8 cellular contexts compared by ENCODE assay signal in the genomic region with DNA sequence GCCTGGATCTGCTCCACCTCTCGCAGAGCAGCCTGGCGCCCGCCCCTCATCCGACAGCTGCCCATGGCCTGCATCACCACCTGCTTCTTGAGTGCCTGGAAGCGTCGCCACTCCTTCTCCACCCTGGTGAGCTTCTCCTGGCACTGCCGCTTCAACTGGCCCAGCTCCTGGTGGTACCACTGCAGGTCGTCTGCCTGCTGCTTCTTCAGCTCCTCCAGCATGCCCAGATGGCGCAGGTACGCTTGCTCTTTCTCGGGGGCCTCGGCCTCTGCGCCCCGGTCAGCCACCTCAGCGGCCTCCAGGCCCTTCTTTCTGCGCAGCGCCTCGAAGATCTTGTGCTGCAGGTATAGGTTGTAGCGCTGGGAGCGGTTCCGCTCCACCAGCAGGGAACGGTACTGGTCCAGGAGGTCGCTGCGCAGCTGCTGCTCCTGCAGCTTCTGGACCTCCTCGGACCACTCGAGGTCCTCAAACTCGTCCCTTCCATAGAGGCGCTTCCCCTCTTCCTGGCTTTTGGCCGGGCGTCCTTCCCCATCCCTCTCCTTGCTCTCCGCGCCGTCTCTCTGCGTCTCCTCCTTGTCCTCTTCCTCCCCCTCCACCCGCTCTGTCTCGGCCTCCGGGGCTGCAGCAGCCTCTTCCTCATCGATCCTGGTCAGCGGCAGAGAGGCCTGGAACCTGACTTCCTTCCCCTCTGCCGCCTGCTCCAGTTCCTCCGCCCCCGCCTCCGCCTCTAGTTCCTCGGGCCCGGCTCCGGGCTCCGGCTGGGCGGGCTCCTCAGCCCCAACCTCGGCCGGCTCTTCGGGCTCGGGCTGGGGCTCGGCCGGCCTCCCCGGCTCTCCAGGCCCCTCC. TPM values are rescaled to one million over a fixed set of nuclear protein-coding genes. Genes with fewer than 3 reads are reported as not detected.
DNase-seq lines count a peak whose midpoint lies in the region; ATAC-seq, FAIRE-seq and TF ChIP-seq lines count a peak whose summit lies in the region.

No MANE protein-coding gene starts in this region.

- no peak for TF ChIP-seq CTCF in A673 (conservative IDR thresholded peaks at IDR 0.05; ENCODE audit: low read depth, low read length)
- no peak for TF ChIP-seq CTCF in astrocyte of the spinal cord (IDR thresholded peaks at IDR 0.05; ENCODE audit: low read depth, low read length)

- H3K4me3 ChIP-seq in A673 (ENCODE audit: low read depth, low read length, poor library complexity, severe bottlenecking) (peak overlapping the region; percentile 72), NT2/D1 (ENCODE audit: insufficient read length, low read depth) (peak overlapping the region; percentile 64), astrocyte of the spinal cord (ENCODE audit: low read depth, low read length) (peak overlapping the region; percentile 71), iPS-15b (ENCODE audit: low read depth, low read length) (peak overlapping the region; percentile 60), skeletal muscle cell (ENCODE audit: low read depth, low read length) (peak overlapping the region; percentile 63)

- H3K36me3 ChIP-seq in A673 (ENCODE audit: insufficient read depth, low read length, poor library complexity, severe bottlenecking) (no peaks in the 10 kb centered on the region), NT2/D1 (ENCODE audit: insufficient read depth, insufficient read length, low read length) (peaks cover 8% of the 10 kb centered on the region), iPS-15b (ENCODE audit: control insufficient read depth, insufficient read depth, low read length) (peaks cover 2% of the 10 kb centered on the region)

- in situ Hi-C loops in astrocyte of the spinal cord (cut with HindIII; ENCODE audit: low sequenced_read_pairs), result no loop called here

- DNase-seq in A673 (ENCODE audit: low spot score), result peak; percentile 24
- peak; percentile 59 for DNase-seq in GM12891 (ENCODE audit: insufficient read length, low spot score)
- DNase-seq in NT2/D1 (ENCODE audit: low read depth, low spot score), result no peak
- DNase-seq in astrocyte of the spinal cord (ENCODE audit: low read depth, low spot score), result no peak
- DNase-seq in skeletal muscle cell (ENCODE audit: low read depth), result no peak
- DNase-seq in NK-92 treated with Interleukin-12 subunit alpha and Interleukin-12 subunit beta, amount 100 ng/mL, for 24 hours (lab: John Stamatoyannopoulos, UW), result no peak

- POLR2A ChIA-PET in A673 (lab: Charles Lee; ENCODE audit: low non-redundant PET), result interaction anchor here (0.6 kb wide), 2 partner anchors 31 to 78 kb away, joined by 3 to 5 read pairs; no protein-coding TSS in a partner anchor

- FAIRE-seq in GM12891 (lab: Jason Lieb, UNC), result peak; percentile 55

- intact Hi-C loops in A673 (cut with micrococcal nuclease; ENCODE audit: unreplicated experiment), result no loop called here

- BruUV-seq in A673 (replicated peaks; lab: Mats Ljungman, UMichigan), result no TSS peak

- peak overlapping the region; percentile 84 for H3K9ac ChIP-seq in NT2/D1 (ENCODE audit: insufficient read length, low read depth)
- no peak overlapping the region for H3K9ac ChIP-seq in iPS-15b (ENCODE audit: low read depth, low read length)

- ATAC-seq in HG03095 (IDR thresholded peaks at IDR 0.05; ENCODE audit: unreplicated experiment), result peak; percentile 4

- no peak overlapping the region for H3K27ac ChIP-seq in A673 (ENCODE audit: low read depth, low read length, poor library complexity, severe bottlenecking)

- no peak for TF ChIP-seq POLR2A in GM12891 (IDR thresholded peaks at IDR 0.05; ENCODE audit: low read depth, low read length)

- CTCF ChIA-PET in A673 (lab: Charles Lee), result interaction anchor here (0.6 to 1.2 kb wide), 8 partner anchors 21 to 1112 kb away, joined by 3 to 10 read pairs (median 3); a partner anchor contains a TSS

- no peaks in the 10 kb centered on the region for H3K9me3 ChIP-seq in A673 (ENCODE audit: low read depth, low read length, poor library complexity, severe bottlenecking)
- H3K9me3 ChIP-seq in NT2/D1 (ENCODE audit: insufficient read depth, low read length), result no peaks in the 10 kb centered on the region
- no peaks in the 10 kb centered on the region for H3K9me3 ChIP-seq in iPS-15b (ENCODE audit: control insufficient read depth, insufficient read depth, low read length)

- H3K4me1 ChIP-seq in A673 (ENCODE audit: insufficient read depth, low read length, poor library complexity, severe bottlenecking), result peaks cover 16% of the 10 kb centered on the region
- H3K4me1 ChIP-seq in NT2/D1 (ENCODE audit: insufficient read depth, insufficient read length), result peaks cover 14% of the 10 kb centered on the region
- peaks cover 2% of the 10 kb centered on the region for H3K4me1 ChIP-seq in iPS-15b (ENCODE audit: control insufficient read depth, insufficient read depth, low read length)

- H3K27me3 ChIP-seq in A673 (replicated peaks; ENCODE audit: insufficient read depth, low read depth, low read length, poor library complexity), result no peaks in the 10 kb centered on the region
- peaks cover 37% of the 10 kb centered on the region for H3K27me3 ChIP-seq in NT2/D1 (ENCODE audit: insufficient read depth, insufficient read length)
- peaks cover 22% of the 10 kb centered on the region for H3K27me3 ChIP-seq in iPS-15b (ENCODE audit: control insufficient read depth, insufficient read depth, low read length)

TF ChIP-seq in GM12891, 5 proteins besides CTCF, POLR2A, EP300 and RAD21:
- TF ChIP-seq SPI1 (IDR thresholded peaks at IDR 0.05; ENCODE audit: low read depth, low read length) (no peak), PAX5 (IDR thresholded peaks at IDR 0.05; ENCODE audit: insufficient read depth, low read length, severe bottlenecking) (no peak), POU2F2 (IDR thresholded peaks at IDR 0.05; ENCODE audit: low read depth, low read length) (no peak), POLR2AphosphoS5 (IDR thresholded peaks at IDR 0.05; ENCODE audit: low read depth, low read length) (no peak), TAF1 (IDR thresholded peaks at IDR 0.05; ENCODE audit: low read depth, low read length) (no peak)

RNA-seq across cellular contexts. Expression of a gene that starts 1.1 kb away (rescaled TPM):
- total RNA-seq in A673 (2021), result 15.2 and 15.4 TPM in 2 replicates
- 5.1 TPM for polyA plus RNA-seq in GM12891 (2012; ENCODE audit: low read depth, missing spikeins)

RNA-seq across cellular contexts. Expression of a gene that starts 25.8 kb away (rescaled TPM):
- total RNA-seq in A673 (2021), result 70.1 and 78.2 TPM in 2 replicates
- 24.4 TPM for polyA plus RNA-seq in GM12891 (2012; ENCODE audit: low read depth, missing spikeins)

Comparison
In these comparisons a context has a peak if more than half of its experiments do, and no peak if none do; other contexts are left out.
1. DNase-seq: peak in A673 (single experiment) and GM12891 (single experiment); none in NT2/D1 (single experiment), astrocyte of the spinal cord (single experiment), skeletal muscle cell (single experiment) and NK-92 treated with Interleukin-12 subunit alpha and Interleukin-12 subunit beta, amount 100 ng/mL, for 24 hours (single experiment).
2. Peak in every context shown above with its lines, with median percentiles within 50 percentile points of each other: H3K4me3 ChIP-seq.